ENCODE assay signal across 2 cellular contexts in the genomic region with DNA sequence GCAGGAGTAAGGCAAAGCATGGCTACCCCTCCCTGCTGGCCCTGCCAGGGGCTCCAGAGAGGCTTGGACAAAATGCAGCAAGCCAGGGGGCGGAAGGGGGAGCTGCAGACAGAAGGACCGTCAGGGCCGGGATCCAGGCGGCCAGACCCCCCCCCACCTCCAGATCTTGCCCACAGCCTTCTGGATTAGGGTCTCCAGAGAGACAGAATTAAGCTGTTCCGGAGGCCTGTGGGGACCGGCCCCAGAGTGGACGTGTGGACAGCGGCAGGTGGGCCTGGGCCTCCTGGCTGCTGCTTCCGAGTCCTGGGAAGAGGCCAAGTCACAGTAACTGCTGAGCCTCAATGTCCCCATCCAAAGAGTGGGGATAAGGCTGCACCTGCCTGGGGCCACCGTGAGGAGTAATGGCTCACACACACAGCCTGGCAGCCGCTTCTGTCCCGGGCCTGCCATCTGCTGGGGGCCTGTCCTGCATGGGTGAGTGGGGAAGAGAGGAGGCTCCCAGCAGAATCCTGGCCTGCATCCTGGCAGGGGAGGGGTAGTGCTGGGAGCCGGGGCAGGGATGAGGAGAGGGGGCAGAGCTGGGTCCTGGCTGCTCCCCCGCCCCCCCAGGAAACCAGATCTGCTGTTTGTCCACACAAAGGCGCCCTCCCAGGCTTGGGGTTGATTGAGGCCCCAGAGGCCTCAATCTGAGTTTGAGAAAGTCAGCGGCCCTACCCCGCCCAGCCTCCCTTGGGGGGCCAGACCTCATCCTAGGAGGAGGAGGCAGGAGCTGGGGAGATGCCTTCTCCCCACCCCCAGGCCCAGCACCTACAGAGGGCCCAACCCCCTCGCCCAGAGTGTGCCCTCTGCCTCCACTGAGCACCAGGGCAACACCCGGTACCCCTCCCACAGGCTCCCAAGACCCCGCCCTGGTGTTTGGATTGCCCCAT.
TF ChIP-seq lines count a peak whose summit lies in the region.

No MANE protein-coding gene starts in this region.

TF ChIP-seq in GM23338, 12 proteins besides CTCF, POLR2A, EP300 and RAD21 (continued from another document and continues in another):
- TF ChIP-seq REST (IDR thresholded peaks at IDR 0.05; ENCODE audit: unreplicated experiment) (no peak), JUNB (IDR thresholded peaks at IDR 0.05; ENCODE audit: unreplicated experiment) (no peak), CREB1 (CRISPR knock-in tag; IDR thresholded peaks at IDR 0.05; ENCODE audit: low read depth) (no peak), ZNF331 (CRISPR knock-in tag; IDR thresholded peaks at IDR 0.05; ENCODE audit: low read depth) (no peak)
- TF ChIP-seq, protein P1, sequence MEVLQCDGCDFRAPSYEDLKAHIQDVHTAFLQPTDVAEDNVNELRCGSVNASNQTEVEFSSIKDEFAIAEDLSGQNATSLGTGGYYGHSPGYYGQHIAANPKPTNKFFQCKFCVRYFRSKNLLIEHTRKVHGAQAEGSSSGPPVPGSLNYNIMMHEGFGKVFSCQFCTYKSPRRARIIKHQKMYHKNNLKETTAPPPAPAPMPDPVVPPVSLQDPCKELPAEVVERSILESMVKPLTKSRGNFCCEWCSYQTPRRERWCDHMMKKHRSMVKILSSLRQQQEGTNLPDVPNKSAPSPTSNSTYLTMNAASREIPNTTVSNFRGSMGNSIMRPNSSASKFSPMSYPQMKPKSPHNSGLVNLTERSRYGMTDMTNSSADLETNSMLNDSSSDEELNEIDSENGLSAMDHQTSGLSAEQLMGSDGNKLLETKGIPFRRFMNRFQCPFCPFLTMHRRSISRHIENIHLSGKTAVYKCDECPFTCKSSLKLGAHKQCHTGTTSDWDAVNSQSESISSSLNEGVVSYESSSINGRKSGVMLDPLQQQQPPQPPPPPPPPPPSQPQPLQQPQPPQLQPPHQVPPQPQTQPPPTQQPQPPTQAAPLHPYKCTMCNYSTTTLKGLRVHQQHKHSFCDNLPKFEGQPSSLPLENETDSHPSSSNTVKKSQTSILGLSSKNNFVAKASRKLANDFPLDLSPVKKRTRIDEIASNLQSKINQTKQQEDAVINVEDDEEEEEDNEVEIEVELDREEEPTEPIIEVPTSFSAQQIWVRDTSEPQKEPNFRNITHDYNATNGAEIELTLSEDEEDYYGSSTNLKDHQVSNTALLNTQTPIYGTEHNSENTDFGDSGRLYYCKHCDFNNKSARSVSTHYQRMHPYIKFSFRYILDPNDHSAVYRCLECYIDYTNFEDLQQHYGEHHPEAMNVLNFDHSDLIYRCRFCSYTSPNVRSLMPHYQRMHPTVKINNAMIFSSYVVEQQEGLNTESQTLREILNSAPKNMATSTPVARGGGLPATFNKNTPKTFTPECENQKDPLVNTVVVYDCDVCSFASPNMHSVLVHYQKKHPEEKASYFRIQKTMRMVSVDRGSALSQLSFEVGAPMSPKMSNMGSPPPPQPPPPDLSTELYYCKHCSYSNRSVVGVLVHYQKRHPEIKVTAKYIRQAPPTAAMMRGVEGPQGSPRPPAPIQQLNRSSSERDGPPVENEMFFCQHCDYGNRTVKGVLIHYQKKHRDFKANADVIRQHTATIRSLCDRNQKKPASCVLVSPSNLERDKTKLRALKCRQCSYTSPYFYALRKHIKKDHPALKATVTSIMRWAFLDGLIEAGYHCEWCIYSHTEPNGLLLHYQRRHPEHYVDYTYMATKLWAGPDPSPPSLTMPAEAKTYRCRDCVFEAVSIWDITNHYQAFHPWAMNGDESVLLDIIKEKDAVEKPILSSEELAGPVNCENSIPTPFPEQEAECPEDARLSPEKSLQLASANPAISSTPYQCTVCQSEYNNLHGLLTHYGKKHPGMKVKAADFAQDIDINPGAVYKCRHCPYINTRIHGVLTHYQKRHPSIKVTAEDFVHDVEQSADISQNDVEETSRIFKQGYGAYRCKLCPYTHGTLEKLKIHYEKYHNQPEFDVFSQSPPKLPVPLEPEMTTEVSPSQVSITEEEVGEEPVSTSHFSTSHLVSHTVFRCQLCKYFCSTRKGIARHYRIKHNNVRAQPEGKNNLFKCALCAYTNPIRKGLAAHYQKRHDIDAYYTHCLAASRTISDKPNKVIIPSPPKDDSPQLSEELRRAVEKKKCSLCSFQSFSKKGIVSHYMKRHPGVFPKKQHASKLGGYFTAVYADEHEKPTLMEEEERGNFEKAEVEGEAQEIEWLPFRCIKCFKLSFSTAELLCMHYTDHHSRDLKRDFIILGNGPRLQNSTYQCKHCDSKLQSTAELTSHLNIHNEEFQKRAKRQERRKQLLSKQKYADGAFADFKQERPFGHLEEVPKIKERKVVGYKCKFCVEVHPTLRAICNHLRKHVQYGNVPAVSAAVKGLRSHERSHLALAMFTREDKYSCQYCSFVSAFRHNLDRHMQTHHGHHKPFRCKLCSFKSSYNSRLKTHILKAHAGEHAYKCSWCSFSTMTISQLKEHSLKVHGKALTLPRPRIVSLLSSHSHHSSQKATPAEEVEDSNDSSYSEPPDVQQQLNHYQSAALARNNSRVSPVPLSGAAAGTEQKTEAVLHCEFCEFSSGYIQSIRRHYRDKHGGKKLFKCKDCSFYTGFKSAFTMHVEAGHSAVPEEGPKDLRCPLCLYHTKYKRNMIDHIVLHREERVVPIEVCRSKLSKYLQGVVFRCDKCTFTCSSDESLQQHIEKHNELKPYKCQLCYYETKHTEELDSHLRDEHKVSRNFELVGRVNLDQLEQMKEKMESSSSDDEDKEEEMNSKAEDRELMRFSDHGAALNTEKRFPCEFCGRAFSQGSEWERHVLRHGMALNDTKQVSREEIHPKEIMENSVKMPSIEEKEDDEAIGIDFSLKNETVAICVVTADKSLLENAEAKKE (CRISPR knock-in tag; IDR thresholded peaks at IDR 0.05) = no peak
- TF ChIP-seq, protein P2, sequence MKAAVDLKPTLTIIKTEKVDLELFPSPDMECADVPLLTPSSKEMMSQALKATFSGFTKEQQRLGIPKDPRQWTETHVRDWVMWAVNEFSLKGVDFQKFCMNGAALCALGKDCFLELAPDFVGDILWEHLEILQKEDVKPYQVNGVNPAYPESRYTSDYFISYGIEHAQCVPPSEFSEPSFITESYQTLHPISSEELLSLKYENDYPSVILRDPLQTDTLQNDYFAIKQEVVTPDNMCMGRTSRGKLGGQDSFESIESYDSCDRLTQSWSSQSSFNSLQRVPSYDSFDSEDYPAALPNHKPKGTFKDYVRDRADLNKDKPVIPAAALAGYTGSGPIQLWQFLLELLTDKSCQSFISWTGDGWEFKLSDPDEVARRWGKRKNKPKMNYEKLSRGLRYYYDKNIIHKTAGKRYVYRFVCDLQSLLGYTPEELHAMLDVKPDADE (IDR thresholded peaks at IDR 0.05) = no peak

TF ChIP-seq in WTC11, 78 proteins besides CTCF, POLR2A, EP300 and RAD21 (continued from another document):
- TF ChIP-seq, protein P3, sequence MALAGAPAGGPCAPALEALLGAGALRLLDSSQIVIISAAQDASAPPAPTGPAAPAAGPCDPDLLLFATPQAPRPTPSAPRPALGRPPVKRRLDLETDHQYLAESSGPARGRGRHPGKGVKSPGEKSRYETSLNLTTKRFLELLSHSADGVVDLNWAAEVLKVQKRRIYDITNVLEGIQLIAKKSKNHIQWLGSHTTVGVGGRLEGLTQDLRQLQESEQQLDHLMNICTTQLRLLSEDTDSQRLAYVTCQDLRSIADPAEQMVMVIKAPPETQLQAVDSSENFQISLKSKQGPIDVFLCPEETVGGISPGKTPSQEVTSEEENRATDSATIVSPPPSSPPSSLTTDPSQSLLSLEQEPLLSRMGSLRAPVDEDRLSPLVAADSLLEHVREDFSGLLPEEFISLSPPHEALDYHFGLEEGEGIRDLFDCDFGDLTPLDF (CRISPR knock-in tag; IDR thresholded peaks at IDR 0.05) = no peak
- TF ChIP-seq FOXP1 (CRISPR knock-in tag; IDR thresholded peaks at IDR 0.05; ENCODE audit: borderline replicate concordance) (no peak), FOXK1 (CRISPR knock-in tag; IDR thresholded peaks at IDR 0.05) (no peak), AFF4 (CRISPR knock-in tag; IDR thresholded peaks at IDR 0.05; ENCODE audit: borderline replicate concordance) (no peak)
